35 cellular contexts compared by ENCODE assay signal in the genomic region with DNA sequence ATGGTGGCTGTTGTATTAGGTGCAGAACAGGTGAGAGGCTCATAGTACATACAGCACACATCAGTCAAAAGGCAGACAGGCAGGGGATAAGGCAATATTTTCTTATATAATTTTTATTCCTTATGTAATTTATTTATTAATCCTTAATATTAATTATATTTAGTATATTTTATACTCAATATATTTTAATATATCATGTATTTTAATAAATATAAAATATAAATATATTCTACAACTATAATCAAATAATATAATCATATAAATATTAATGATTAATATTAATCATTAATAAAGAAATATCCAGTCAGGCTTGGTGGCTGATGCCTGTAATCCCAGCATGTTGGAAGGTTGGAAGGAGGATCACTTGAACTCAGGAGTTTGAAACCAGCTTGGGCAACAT. TPM values are rescaled to one million over a fixed set of nuclear protein-coding genes. Genes with fewer than 3 reads are reported as not detected.
"Had no signal": no experiment of that assay in that cellular context is flagged by ENCODE, and none has a peak within 500 bp of the region (broad histone marks: within the 10 kb centered on the region; RNA-seq: fewer than 3 reads in every experiment).

No MANE protein-coding gene starts in this region.

- H3K36me3 ChIP-seq: adrenal gland, breast epithelium, MG63 had no signal

- FAIRE-seq: astrocyte, K562 had no signal

- H3K4me1 ChIP-seq: adrenal gland, body of pancreas, breast epithelium had no signal

- H3K9me3 ChIP-seq: adrenal gland, body of pancreas, breast epithelium, MG63 had no signal

- H3K4me2 ChIP-seq: PC-9 had no signal

- H3K4me3 Mint-ChIP-seq: activated B cell treated with CpG ODN at 0.5 μM for 24 hours; activated CD4-positive, alpha-beta memory T cell treated with anti-CD3 and anti-CD28 coated beads for 36 hours; activated naive CD4-positive, alpha-beta T cell treated with anti-CD3 and anti-CD28 coated beads for 36 hours; activated T-cell treated with anti-CD3 and anti-CD28 coated beads, Interleukin-2, amount 50 U/mL, for 4 hours; activated T-helper 1 cell treated with anti-CD3 and anti-CD28 coated beads, Interleukin-12 subunit alpha, Interleukin-12 subunit beta, Interleukin-2, Interleukin-4 antibody, amounts not matched to agents 30 ng/mL and 10 ng/mL and 1 ng/mL, durations not matched to agents 14 hours and 24 hours and 36 hours had no signal

- DNase-seq: activated B cell treated with CpG ODN at 0.5 μM for 24 hours; activated CD4-positive, alpha-beta memory T cell treated with anti-CD3 and anti-CD28 coated beads for 36 hours; activated CD4-positive, alpha-beta T cell treated with anti-CD3 and anti-CD28 coated beads for 4 hours; activated CD4-positive, alpha-beta T cell treated with anti-CD3 and anti-CD28 coated beads, Interleukin-2, amount 50 U/mL, for 1 hour; activated CD4-positive, CD25-positive, alpha-beta regulatory T cell treated with anti-CD3 and anti-CD28 coated beads, Interleukin-2, amount 50 U/mL, for 72 hours; activated CD8-positive, alpha-beta memory T cell treated with anti-CD3 and anti-CD28 coated beads, Interleukin-2, amount 50 U/mL, for 4 hours; activated gamma-delta T cell treated with Interleukin-2 at 50 U/mL for 16 hours; activated naive CD4-positive, alpha-beta T cell treated with anti-CD3 and anti-CD28 coated beads for 36 hours; activated T-cell treated with anti-CD3 and anti-CD28 coated beads for 4 hours; activated T-cell treated with anti-CD3 and anti-CD28 coated beads, Interleukin-2, amount 50 U/mL, for 4 hours; adrenal gland; body of pancreas; MG63; NCI-H1092 treated with DMSO at 0.1 percent for 48 hours; NCI-H1417; NCI-H146; NCI-H187; NCI-H2029 treated with DMSO at 0.1 percent for 48 hours; NCI-H2107; NCI-H2171; NCI-H510A; NCI-H526; NCI-H748 treated with DMSO at 0.1 percent for 48 hours; NK-92 treated with Interleukin-12 subunit alpha and Interleukin-12 subunit beta, amount 100 ng/mL, for 24 hours; PC-9; Right ventricle myocardium superior; SW 1271; T-helper 1 cell; T-helper 2 cell; T-helper 9 cell had no signal

- ATAC-seq: activated naive CD4-positive, alpha-beta T cell treated with anti-CD3 and anti-CD28 coated beads, Interleukin-2, amount 50 U/mL, for 72 hours; activated T-cell treated with anti-CD3 and anti-CD28 coated beads, Interleukin-2, amount 50 U/mL, for 4 hours; body of pancreas had no signal

- H3K27ac Mint-ChIP-seq: activated B cell treated with CpG ODN at 0.5 μM for 24 hours; activated CD4-positive, alpha-beta memory T cell treated with anti-CD3 and anti-CD28 coated beads for 36 hours; activated naive CD4-positive, alpha-beta T cell treated with anti-CD3 and anti-CD28 coated beads for 36 hours; activated naive CD4-positive, alpha-beta T cell treated with anti-CD3 and anti-CD28 coated beads, Interleukin-2, amount 50 U/mL, for 72 hours; activated T-helper 1 cell treated with anti-CD3 and anti-CD28 coated beads, Interleukin-12 subunit alpha, Interleukin-12 subunit beta, Interleukin-2, Interleukin-4 antibody, amounts not matched to agents 30 ng/mL and 10 ng/mL and 1 ng/mL, durations not matched to agents 14 hours and 24 hours and 36 hours had no signal

- H3K9me3 Mint-ChIP-seq: activated B cell treated with CpG ODN at 0.5 μM for 24 hours; activated CD4-positive, alpha-beta memory T cell treated with anti-CD3 and anti-CD28 coated beads for 36 hours; activated naive CD4-positive, alpha-beta T cell treated with anti-CD3 and anti-CD28 coated beads for 36 hours; activated naive CD4-positive, alpha-beta T cell treated with anti-CD3 and anti-CD28 coated beads, Interleukin-2, amount 50 U/mL, for 72 hours; activated T-cell treated with anti-CD3 and anti-CD28 coated beads, Interleukin-2, amount 50 U/mL, for 4 hours; activated T-helper 1 cell treated with anti-CD3 and anti-CD28 coated beads, Interleukin-12 subunit alpha, Interleukin-12 subunit beta, Interleukin-2, Interleukin-4 antibody, amounts not matched to agents 30 ng/mL and 10 ng/mL and 1 ng/mL, durations not matched to agents 14 hours and 24 hours and 36 hours had no signal

- H3K4me3 ChIP-seq: adrenal gland, body of pancreas, breast epithelium, K562, MG63, PC-9 had no signal

- H3K27me3 ChIP-seq: adrenal gland, body of pancreas, breast epithelium had no signal

- H2AFZ ChIP-seq: PC-9 had no signal

- H3K27ac ChIP-seq: adrenal gland, body of pancreas, breast epithelium, PC-9 had no signal

- H3K36me3 Mint-ChIP-seq: activated CD4-positive, alpha-beta memory T cell treated with anti-CD3 and anti-CD28 coated beads for 36 hours; activated naive CD4-positive, alpha-beta T cell treated with anti-CD3 and anti-CD28 coated beads, Interleukin-2, amount 50 U/mL, for 72 hours had no signal

RNA-seq across cellular contexts. Expression of a gene that starts 19.3 kb away (rescaled TPM):
- total RNA-seq: activated CD4-positive, alpha-beta memory T cell treated with anti-CD3 and anti-CD28 coated beads for 36 hours; activated naive CD4-positive, alpha-beta T cell treated with anti-CD3 and anti-CD28 coated beads for 36 hours; activated T-cell treated with anti-CD3 and anti-CD28 coated beads, Interleukin-2, amount 50 U/mL, for 4 hours; activated T-helper 1 cell treated with anti-CD3 and anti-CD28 coated beads, Interleukin-12 subunit alpha, Interleukin-12 subunit beta, Interleukin-2, Interleukin-4 antibody, amounts not matched to agents 30 ng/mL and 10 ng/mL and 1 ng/mL, durations not matched to agents 14 hours and 24 hours and 36 hours; adrenal gland; body of pancreas; breast epithelium; K562; PC-9; Right ventricle myocardium superior had no signal
- polyA plus RNA-seq: K562 had no signal
